Comparison of ENCODE assay signal across 24 cellular contexts in genomic region chr4:147182041-147182440, GRCh38.
"Had no signal": no experiment of that assay in that cellular context is flagged by ENCODE, and none has a peak within 500 bp of the region (broad histone marks: within the 10 kb centered on the region; RNA-seq: fewer than 3 reads in every experiment).

No MANE protein-coding gene starts in this region.

- H3K27me3 Mint-ChIP-seq: activated B cell treated with CpG ODN at 0.5 μM for 24 hours; activated CD4-positive, alpha-beta T cell treated with anti-CD3 and anti-CD28 coated beads, Interleukin-2, amount 10 ng/mL, durations not matched to agents 24 days and 14 days; activated CD8-positive, alpha-beta T cell treated with anti-CD3 and anti-CD28 coated beads for 36 hours; activated naive CD4-positive, alpha-beta T cell treated with anti-CD3 and anti-CD28 coated beads, Interleukin-2, amount 10 ng/mL, durations not matched to agents 7 days and 5 days; memory B cell; type B pancreatic cell had no signal

- ATAC-seq: activated CD8-positive, alpha-beta T cell treated with anti-CD3 and anti-CD28 coated beads for 36 hours; activated naive CD8-positive, alpha-beta T cell treated with anti-CD3 and anti-CD28 coated beads, Interleukin-2, amount 50 U/mL, for 24 hours; activated T-cell treated with anti-CD3 and anti-CD28 coated beads, Interleukin-2, amount 50 U/mL, for 4 hours; heart left ventricle; natural killer cell; psoas muscle; right lobe of liver; stimulated activated effector memory CD8-positive, alpha-beta T cell treated with anti-CD3 and anti-CD28 coated beads, Interleukin-12 subunit alpha, Interleukin-12 subunit beta, amount 100 ng/mL, for 72 hours; T-cell had no signal

- H3K36me3 Mint-ChIP-seq: activated naive CD4-positive, alpha-beta T cell treated with anti-CD3 and anti-CD28 coated beads, Interleukin-2, amount 10 ng/mL, durations not matched to agents 7 days and 5 days; memory B cell; natural killer cell; stimulated activated effector memory CD8-positive, alpha-beta T cell treated with anti-CD3 and anti-CD28 coated beads, Interleukin-12 subunit alpha, Interleukin-12 subunit beta, amount 100 ng/mL, for 72 hours; T-cell; type B pancreatic cell had no signal

- H3K27me3 ChIP-seq: brain microvascular endothelial cell, heart left ventricle, right lobe of liver, stomach had no signal

- H3K9me3 Mint-ChIP-seq: activated B cell treated with CpG ODN at 0.5 μM for 24 hours; activated CD8-positive, alpha-beta T cell treated with anti-CD3 and anti-CD28 coated beads for 36 hours; activated naive CD4-positive, alpha-beta T cell treated with anti-CD3 and anti-CD28 coated beads, Interleukin-2, amount 10 ng/mL, durations not matched to agents 7 days and 5 days had no signal

- H3K27ac ChIP-seq: brain microvascular endothelial cell, coronary artery, heart left ventricle, left ventricle myocardium inferior, psoas muscle, right lobe of liver, stomach had no signal

- H3K9me3 ChIP-seq: psoas muscle, right lobe of liver had no signal

- H3K27ac Mint-ChIP-seq: activated B cell treated with CpG ODN at 0.5 μM for 24 hours; activated CD4-positive, alpha-beta T cell treated with anti-CD3 and anti-CD28 coated beads, Interleukin-2, amount 10 ng/mL, durations not matched to agents 24 days and 14 days; activated CD8-positive, alpha-beta T cell treated with anti-CD3 and anti-CD28 coated beads for 36 hours; activated naive CD4-positive, alpha-beta T cell treated with anti-CD3 and anti-CD28 coated beads, Interleukin-2, amount 10 ng/mL, durations not matched to agents 7 days and 5 days; activated naive CD8-positive, alpha-beta T cell treated with anti-CD3 and anti-CD28 coated beads, Interleukin-2, amount 50 U/mL, for 24 hours; memory B cell; natural killer cell; stimulated activated effector memory CD8-positive, alpha-beta T cell treated with anti-CD3 and anti-CD28 coated beads, Interleukin-12 subunit alpha, Interleukin-12 subunit beta, amount 100 ng/mL, for 72 hours; T-cell; type B pancreatic cell had no signal

- H3K4me3 ChIP-seq: coronary artery, heart left ventricle, left ventricle myocardium inferior, psoas muscle, right lobe of liver, stomach had no signal

- DNase-seq: activated B cell treated with CpG ODN at 0.5 μM for 24 hours; activated CD4-positive, alpha-beta T cell treated with anti-CD3 and anti-CD28 coated beads, Interleukin-2, amount 10 ng/mL, durations not matched to agents 24 days and 14 days; activated CD8-positive, alpha-beta T cell treated with anti-CD3 and anti-CD28 coated beads for 36 hours; activated naive CD4-positive, alpha-beta T cell treated with anti-CD3 and anti-CD28 coated beads, Interleukin-2, amount 10 ng/mL, durations not matched to agents 7 days and 5 days; activated naive CD8-positive, alpha-beta T cell treated with anti-CD3 and anti-CD28 coated beads, Interleukin-2, amount 50 U/mL, for 24 hours; activated T-cell treated with anti-CD3 and anti-CD28 coated beads, Interleukin-2, amount 50 U/mL, for 4 hours; anterior cingulate cortex; brain microvascular endothelial cell; central memory CD4-positive, alpha-beta T cell; heart left ventricle; left ventricle myocardium inferior; natural killer cell; occipital lobe; psoas muscle; right lobe of liver; small intestine; stimulated activated CD4-positive, alpha-beta T cell treated with anti-CD3 and anti-CD28 coated beads, Interleukin-15, amount 100 ng/mL, for 24 hours; stimulated activated CD4-positive, alpha-beta T cell treated with anti-CD3 and anti-CD28 coated beads, Interleukin-4, amount 100 ng/mL, for 1 hour; stomach; T-cell had no signal

- H3K36me3 ChIP-seq: brain microvascular endothelial cell, heart left ventricle, left ventricle myocardium inferior, right lobe of liver, stomach had no signal

- H3K4me3 Mint-ChIP-seq: activated B cell treated with CpG ODN at 0.5 μM for 24 hours; activated CD4-positive, alpha-beta T cell treated with anti-CD3 and anti-CD28 coated beads, Interleukin-2, amount 10 ng/mL, durations not matched to agents 24 days and 14 days; activated CD8-positive, alpha-beta T cell treated with anti-CD3 and anti-CD28 coated beads for 36 hours; activated naive CD4-positive, alpha-beta T cell treated with anti-CD3 and anti-CD28 coated beads, Interleukin-2, amount 10 ng/mL, durations not matched to agents 7 days and 5 days; activated naive CD8-positive, alpha-beta T cell treated with anti-CD3 and anti-CD28 coated beads, Interleukin-2, amount 50 U/mL, for 24 hours; activated T-cell treated with anti-CD3 and anti-CD28 coated beads, Interleukin-2, amount 50 U/mL, for 4 hours; memory B cell; natural killer cell; stimulated activated effector memory CD8-positive, alpha-beta T cell treated with anti-CD3 and anti-CD28 coated beads, Interleukin-12 subunit alpha, Interleukin-12 subunit beta, amount 100 ng/mL, for 72 hours; T-cell; type B pancreatic cell had no signal

- H3K4me1 Mint-ChIP-seq: activated B cell treated with CpG ODN at 0.5 μM for 24 hours; activated CD4-positive, alpha-beta T cell treated with anti-CD3 and anti-CD28 coated beads, Interleukin-2, amount 10 ng/mL, durations not matched to agents 24 days and 14 days; activated naive CD4-positive, alpha-beta T cell treated with anti-CD3 and anti-CD28 coated beads, Interleukin-2, amount 10 ng/mL, durations not matched to agents 7 days and 5 days; activated naive CD8-positive, alpha-beta T cell treated with anti-CD3 and anti-CD28 coated beads, Interleukin-2, amount 50 U/mL, for 24 hours; memory B cell; natural killer cell; stimulated activated effector memory CD8-positive, alpha-beta T cell treated with anti-CD3 and anti-CD28 coated beads, Interleukin-12 subunit alpha, Interleukin-12 subunit beta, amount 100 ng/mL, for 72 hours; T-cell had no signal

- H3K4me1 ChIP-seq: heart left ventricle, left ventricle myocardium inferior, psoas muscle, right lobe of liver, stomach had no signal
